ENCODE assay signal across 1 cellular context in genomic region chr2:239263937-239264837, GRCh38.
TF ChIP-seq lines count a peak whose summit lies in the region.

No MANE protein-coding gene starts in this region.

TF ChIP-seq in SK-N-SH treated with all-trans-retinoic acid at 6 μM for 48 hours, 23 proteins besides CTCF, POLR2A, EP300 and RAD21 (continued from another document):
- no peak for TF ChIP-seq TSHZ2 (CRISPR knock-in tag; IDR thresholded peaks at IDR 0.05)
